In the genomic region with DNA sequence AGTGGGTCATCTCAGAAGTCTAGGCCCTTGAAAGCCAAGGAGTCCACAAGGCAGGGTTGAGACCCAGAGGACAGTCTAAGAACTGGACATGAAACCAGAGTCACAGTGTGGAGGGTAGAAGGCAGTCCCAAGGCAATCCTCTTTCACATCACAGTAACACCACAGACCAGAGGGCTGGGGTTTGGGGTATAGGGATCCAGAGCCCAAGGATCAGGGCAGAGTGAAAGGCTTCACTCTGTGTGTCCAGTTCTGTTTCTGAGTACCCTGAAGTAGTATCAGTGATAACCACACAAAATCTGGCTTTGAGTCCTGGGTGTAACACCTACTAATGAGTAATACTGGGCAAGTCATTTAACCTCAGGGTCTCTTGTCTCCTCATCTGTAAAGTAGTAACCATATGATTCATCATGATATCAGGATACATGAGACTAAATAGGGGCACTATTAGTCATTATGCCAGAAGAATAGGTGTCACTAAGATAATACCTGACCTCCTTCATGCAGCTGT, we compare ENCODE assay signal across 8 cellular contexts.
DNase-seq lines count a peak whose midpoint lies in the region; ATAC-seq and TF ChIP-seq lines count a peak whose summit lies in the region.

No MANE protein-coding gene starts in this region.

- peak; percentile 99 for ATAC-seq in HG03378 (IDR thresholded peaks at IDR 0.05; ENCODE audit: unreplicated experiment)

- no peak overlapping the region for H3K4me3 ChIP-seq in GM12864 (ENCODE audit: low read depth, low read length)

- no peak for TF ChIP-seq CTCF in GM12864 (IDR thresholded peaks at IDR 0.05; ENCODE audit: low read depth, low read length, missing control alignments)
- no peak for TF ChIP-seq CTCF in GM20000 (IDR thresholded peaks at IDR 0.05; ENCODE audit: extremely low read depth, missing control alignments)

- DNase-seq in GM12864 (ENCODE audit: low read depth) (peak; percentile 30), GM20000 (ENCODE audit: low spot score) (peak; percentile 60), dermis blood vessel endothelial cell (peak; percentile 30), NCI-H510A treated with DMSO at 0.1 percent for 48 hours (lab: John Stamatoyannopoulos, UW) (no peak), GF-D8 (lab: John Stamatoyannopoulos, UW) (no peak), NCI-H2029 (lab: John Stamatoyannopoulos, UW) (no peak), NCI-H146 (lab: John Stamatoyannopoulos, UW) (no peak)

Comparison
In these comparisons a context has a peak if more than half of its experiments do, and no peak if none do; other contexts are left out.
1. DNase-seq: peak in GM12864 (single experiment), GM20000 (single experiment) and dermis blood vessel endothelial cell (single experiment); none in NCI-H510A treated with DMSO at 0.1 percent for 48 hours (single experiment), GF-D8 (single experiment), NCI-H2029 (single experiment) and NCI-H146 (single experiment).